ENCODE assay signal across 16 cellular contexts in genomic region chr14:53845813-53846693, GRCh38.
"Had no signal": no experiment of that assay in that cellular context is flagged by ENCODE, and none has a peak within 500 bp of the region (broad histone marks: within the 10 kb centered on the region; RNA-seq: fewer than 3 reads in every experiment).

No MANE protein-coding gene starts in this region.

- ATAC-seq: activated T-helper 17 cell treated with anti-CD3 and anti-CD28 coated beads, Interleukin-2, amount 50 U/mL, for 72 hours; natural killer cell; sciatic nerve; SK-N-SH treated with all-trans-retinoic acid at 6 μM for 48 hours had no signal

- DNase-seq: activated B cell treated with CpG ODN at 0.5 μM for 24 hours; activated CD4-positive, alpha-beta T cell treated with anti-CD3 and anti-CD28 coated beads, Interleukin-2, amount 10 ng/mL, durations not matched to agents 7 days and 5 days; activated CD8-positive, alpha-beta memory T cell treated with anti-CD3 and anti-CD28 coated beads for 24 hours; activated naive CD4-positive, alpha-beta T cell treated with anti-CD3 and anti-CD28 coated beads for 36 hours; effector memory CD4-positive, alpha-beta T cell; erythroblast; natural killer cell; nucleus accumbens; stimulated activated CD4-positive, alpha-beta T cell treated with anti-CD3 and anti-CD28 coated beads, Interleukin-12 subunit alpha, Interleukin-12 subunit beta, amount 100 ng/mL, for 4 hours; stimulated activated naive CD4-positive, alpha-beta T cell treated with Interleukin-2 at 50 U/mL for 16 hours; T-helper 2 cell had no signal

- H3K36me3 Mint-ChIP-seq: natural killer cell had no signal

- H3K27ac Mint-ChIP-seq: activated B cell treated with CpG ODN at 0.5 μM for 24 hours; activated CD4-positive, alpha-beta T cell treated with anti-CD3 and anti-CD28 coated beads, Interleukin-2, amount 10 ng/mL, durations not matched to agents 7 days and 5 days; activated naive CD4-positive, alpha-beta T cell treated with anti-CD3 and anti-CD28 coated beads for 36 hours; activated T-helper 17 cell treated with anti-CD3 and anti-CD28 coated beads, Interleukin-2, amount 50 U/mL, for 72 hours; natural killer cell had no signal

- H3K27me3 Mint-ChIP-seq: activated CD4-positive, alpha-beta T cell treated with anti-CD3 and anti-CD28 coated beads, Interleukin-2, amount 10 ng/mL, durations not matched to agents 7 days and 5 days; activated T-helper 17 cell treated with anti-CD3 and anti-CD28 coated beads, Interleukin-2, amount 50 U/mL, for 72 hours; central memory CD8-positive, alpha-beta T cell had no signal

- H3K9me3 Mint-ChIP-seq: activated B cell treated with CpG ODN at 0.5 μM for 24 hours had no signal

- H3K27ac ChIP-seq: prostate gland had no signal

- H3K4me1 ChIP-seq: prostate gland had no signal

- H3K4me1 Mint-ChIP-seq: activated B cell treated with CpG ODN at 0.5 μM for 24 hours; activated CD4-positive, alpha-beta T cell treated with anti-CD3 and anti-CD28 coated beads, Interleukin-2, amount 10 ng/mL, durations not matched to agents 7 days and 5 days; activated T-helper 17 cell treated with anti-CD3 and anti-CD28 coated beads, Interleukin-2, amount 50 U/mL, for 72 hours; central memory CD8-positive, alpha-beta T cell; natural killer cell had no signal

- H3K4me3 Mint-ChIP-seq: activated B cell treated with CpG ODN at 0.5 μM for 24 hours; activated CD4-positive, alpha-beta T cell treated with anti-CD3 and anti-CD28 coated beads, Interleukin-2, amount 10 ng/mL, durations not matched to agents 7 days and 5 days; activated naive CD4-positive, alpha-beta T cell treated with anti-CD3 and anti-CD28 coated beads for 36 hours; activated T-helper 17 cell treated with anti-CD3 and anti-CD28 coated beads, Interleukin-2, amount 50 U/mL, for 72 hours; central memory CD8-positive, alpha-beta T cell; natural killer cell had no signal
